26 cellular contexts compared by ENCODE assay signal in genomic region chr7:95327356-95327755, GRCh38. TPM values are rescaled to one million over a fixed set of nuclear protein-coding genes. Genes with fewer than 3 reads are reported as not detected.
A peak's percentile ranks its signal among the peaks of the same experiment; 100 is the strongest.
DNase-seq lines count a peak whose midpoint lies in the region; ATAC-seq, FAIRE-seq and TF ChIP-seq lines count a peak whose summit lies in the region.
"Had no signal": no experiment of that assay in that cellular context is flagged by ENCODE, and none has a peak within 500 bp of the region (broad histone marks: within the 10 kb centered on the region; RNA-seq: fewer than 3 reads in every experiment).

No MANE protein-coding gene starts in this region.

- peak; percentile 7 for TF ChIP-seq CTCF in D721Med (IDR thresholded peaks at IDR 0.05; ENCODE audit: insufficient read depth, missing control alignments)

- peak; percentile 21 for FAIRE-seq in D721Med (lab: Jason Lieb, UNC)
- FAIRE-seq: A549, G401.6, GM12892, H1, RCC 7860 had no signal

- in situ Hi-C loops in SK-MEL-5 (cut with HindIII; ENCODE audit: low pct_unique_long_range_greater_than_20kb, low sequenced_read_pairs), result no loop called here

- no peak for ATAC-seq in GM21360 (IDR thresholded peaks at IDR 0.05; ENCODE audit: unreplicated experiment)
- no peak for ATAC-seq in GM18868 (IDR thresholded peaks at IDR 0.05; ENCODE audit: unreplicated experiment)
- ATAC-seq: A549, Right ventricle myocardium inferior had no signal

- DNase-seq in D721Med (ENCODE audit: insufficient read length, low spot score) (no peak), LHCN-M2 (ENCODE audit: low read depth) (peak; percentile 17), SK-MEL-5 (ENCODE audit: low read depth, low spot score) (peak; percentile 11), foreskin melanocyte (peak; percentile 38), hypothalamus (lab: John Stamatoyannopoulos, UW) (no peak), NCI-H187 (lab: John Stamatoyannopoulos, UW) (no peak)
- DNase-seq: CD4-positive, CD25-positive, alpha-beta regulatory T cell; COR-L47; DND-41; Kasumi-1; MM.1S; NCI-H1048; NCI-H1417 treated with DMSO at 0.1 percent for 48 hours; NCI-H187 treated with DMSO at 0.1 percent for 48 hours; NCI-H2107 had no signal

RNA-seq across cellular contexts. Expression of gene PON1, which starts 3.0 kb away (rescaled TPM):
- 0.75 TPM in 1 of 2 replicates, not detected in the other for total RNA-seq in LHCN-M2 (2014; rRNA removed)
- polyA plus RNA-seq in LHCN-M2 (2012), result not detected
- total RNA-seq in SK-MEL-5 (2014; rRNA removed; shearing (Covaris generic)), result 0.16 TPM in 1 of 2 replicates, not detected in the other
- not detected in 2 replicates for polyA plus RNA-seq in SK-MEL-5 (2015; cell fraction: cytosol; rRNA removed)
- 3.9 TPM in 1 of 2 replicates, not detected in the other for polyA plus RNA-seq in SK-MEL-5 (2015; cell fraction: nucleus; rRNA removed)
- total RNA-seq: CD4-positive, CD25-positive, alpha-beta regulatory T cell; H1; NCI-H460; OCI-LY7; Right ventricle myocardium inferior had no signal
- polyA plus RNA-seq: BJ; CD4-positive, CD25-positive, alpha-beta regulatory T cell; H1 had no signal

Comparison
In these comparisons a context has a peak if more than half of its experiments do, and no peak if none do; other contexts are left out.
1. DNase-seq: peak in LHCN-M2 (single experiment), SK-MEL-5 (single experiment) and foreskin melanocyte (single experiment); none in D721Med (single experiment), hypothalamus (0 of 51) and NCI-H187 (0 of 2).